Comparison of ENCODE assay signal across 1 cellular context in the genomic region with DNA sequence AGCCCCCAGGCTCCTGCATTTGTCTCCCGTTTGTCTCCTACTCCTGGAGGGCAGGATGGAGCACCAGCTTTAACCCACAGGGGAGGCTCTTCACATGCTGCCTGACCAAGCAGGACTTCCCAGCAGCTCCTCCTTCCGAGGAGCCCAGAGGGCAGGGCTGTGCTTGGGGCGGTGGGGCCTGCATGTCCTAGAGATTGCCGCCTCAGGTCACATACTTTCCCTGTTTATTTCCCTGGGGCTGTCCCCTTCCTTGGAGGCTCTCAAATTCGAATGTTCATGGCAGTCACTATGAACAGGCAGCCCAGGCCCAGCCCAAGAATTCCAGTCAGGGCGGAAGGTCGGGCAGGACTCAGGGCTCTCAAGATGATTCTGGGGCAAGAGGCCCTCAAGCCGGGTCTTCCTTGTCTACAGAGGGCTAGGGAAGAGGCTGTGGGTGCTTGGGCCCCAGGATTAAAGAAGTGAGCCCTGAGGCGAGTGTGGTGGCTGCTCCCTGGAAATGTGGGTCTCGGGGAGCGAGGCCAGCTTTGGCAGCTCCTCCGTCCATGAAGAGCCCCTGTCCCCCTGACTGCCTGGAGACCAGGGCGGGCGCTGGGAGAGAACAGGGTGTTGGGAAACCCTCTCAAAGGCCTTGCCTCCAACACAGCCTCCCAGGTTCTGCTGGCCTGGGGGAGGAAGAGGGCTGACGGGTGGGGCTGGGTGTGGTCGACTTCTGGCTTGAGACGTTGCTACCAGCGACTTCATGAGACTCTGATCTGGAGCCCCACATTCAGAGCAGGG.
TF ChIP-seq lines count a peak whose summit lies in the region.

No MANE protein-coding gene starts in this region.

TF ChIP-seq in K562, 482 proteins besides CTCF, POLR2A, EP300 and RAD21 (continued from another document):
- TF ChIP-seq, protein P1, sequence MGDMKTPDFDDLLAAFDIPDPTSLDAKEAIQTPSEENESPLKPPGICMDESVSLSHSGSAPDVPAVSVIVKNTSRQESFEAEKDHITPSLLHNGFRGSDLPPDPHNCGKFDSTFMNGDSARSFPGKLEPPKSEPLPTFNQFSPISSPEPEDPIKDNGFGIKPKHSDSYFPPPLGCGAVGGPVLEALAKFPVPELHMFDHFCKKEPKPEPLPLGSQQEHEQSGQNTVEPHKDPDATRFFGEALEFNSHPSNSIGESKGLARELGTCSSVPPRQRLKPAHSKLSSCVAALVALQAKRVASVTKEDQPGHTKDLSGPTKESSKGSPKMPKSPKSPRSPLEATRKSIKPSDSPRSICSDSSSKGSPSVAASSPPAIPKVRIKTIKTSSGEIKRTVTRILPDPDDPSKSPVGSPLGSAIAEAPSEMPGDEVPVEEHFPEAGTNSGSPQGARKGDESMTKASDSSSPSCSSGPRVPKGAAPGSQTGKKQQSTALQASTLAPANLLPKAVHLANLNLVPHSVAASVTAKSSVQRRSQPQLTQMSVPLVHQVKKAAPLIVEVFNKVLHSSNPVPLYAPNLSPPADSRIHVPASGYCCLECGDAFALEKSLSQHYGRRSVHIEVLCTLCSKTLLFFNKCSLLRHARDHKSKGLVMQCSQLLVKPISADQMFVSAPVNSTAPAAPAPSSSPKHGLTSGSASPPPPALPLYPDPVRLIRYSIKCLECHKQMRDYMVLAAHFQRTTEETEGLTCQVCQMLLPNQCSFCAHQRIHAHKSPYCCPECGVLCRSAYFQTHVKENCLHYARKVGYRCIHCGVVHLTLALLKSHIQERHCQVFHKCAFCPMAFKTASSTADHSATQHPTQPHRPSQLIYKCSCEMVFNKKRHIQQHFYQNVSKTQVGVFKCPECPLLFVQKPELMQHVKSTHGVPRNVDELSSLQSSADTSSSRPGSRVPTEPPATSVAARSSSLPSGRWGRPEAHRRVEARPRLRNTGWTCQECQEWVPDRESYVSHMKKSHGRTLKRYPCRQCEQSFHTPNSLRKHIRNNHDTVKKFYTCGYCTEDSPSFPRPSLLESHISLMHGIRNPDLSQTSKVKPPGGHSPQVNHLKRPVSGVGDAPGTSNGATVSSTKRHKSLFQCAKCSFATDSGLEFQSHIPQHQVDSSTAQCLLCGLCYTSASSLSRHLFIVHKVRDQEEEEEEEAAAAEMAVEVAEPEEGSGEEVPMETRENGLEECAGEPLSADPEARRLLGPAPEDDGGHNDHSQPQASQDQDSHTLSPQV (IDR thresholded peaks at IDR 0.05): peak; percentile 59; the same call in 1 of the 2 replicates
- TF ChIP-seq YY1 (IDR thresholded peaks at IDR 0.05; ENCODE audit: borderline replicate concordance in 1 of 3, control insufficient read depth in 1 of 3, extremely low read depth in 1 of 3, insufficient read depth in 3 of 3, insufficient read length in 1 of 3, insufficient replicate concordance in 2 of 3, low read depth in 1 of 3, low read length in 2 of 3) (peak in 1 of 3 experiments; percentile 45), ZBTB7A (IDR thresholded peaks at IDR 0.05; ENCODE audit: borderline replicate concordance, control insufficient read depth, low read depth, low read length) (peak; percentile 69; the same call in 1 of the 2 replicates), ZNF584 (CRISPR knock-in tag; IDR thresholded peaks at IDR 0.05; ENCODE audit: low read depth) (peak; percentile 41; the same call in 1 of the 2 replicates), SPI1 (IDR thresholded peaks at IDR 0.05; ENCODE audit: borderline replicate concordance, low read depth, low read length) (peak; percentile 41; the same call in 1 of the 2 replicates), FUS (optimal IDR thresholded peaks at IDR 0.05; ENCODE audit: low read depth, low read length) (no peak), L3MBTL2 (IDR thresholded peaks at IDR 0.05) (0 out of 2 replicates have a peak, but pooled peaks have one; percentile 9), TRIM24 (IDR thresholded peaks at IDR 0.05) (peak in 1 of 2 experiments; percentile 23; a peak in 1 of 4 replicates), CEBPB (tag; IDR thresholded peaks at IDR 0.05) (peak; percentile 68), LEF1 (IDR thresholded peaks at IDR 0.05) (0 out of 2 replicates have a peak, but pooled peaks have one; percentile 22), ZNF766 (CRISPR knock-in tag; conservative IDR thresholded peaks at IDR 0.05) (0 out of 2 replicates have a peak, but pooled peaks have one; percentile 39), ZNF561 (CRISPR knock-in tag; conservative IDR thresholded peaks at IDR 0.05) (no peak), MAZ (CRISPR knock-in tag; conservative IDR thresholded peaks at IDR 0.05 in 1 of 2, IDR thresholded peaks at IDR 0.05 in 1 of 2) (0 out of 4 replicates have a peak, but pooled peaks of 1 of the 2 experiments have one; percentile 8), KLF1 (tag; IDR thresholded peaks at IDR 0.05) (peak; percentile 89), RNF2 (IDR thresholded peaks at IDR 0.05) (no peak), CREM (IDR thresholded peaks at IDR 0.05; ENCODE audit: low read depth) (0 out of 2 replicates have a peak, but pooled peaks have one; percentile 18), POLR2G (IDR thresholded peaks at IDR 0.05; ENCODE audit: low read depth, low read length) (peak; percentile 54), RBFOX2 (IDR thresholded peaks at IDR 0.05; ENCODE audit: low read depth, low read length) (peak; percentile 53; the same call in 1 of the 2 replicates), PHF8 (IDR thresholded peaks at IDR 0.05; ENCODE audit: borderline replicate concordance, low read length) (peak; percentile 16; the same call in 1 of the 2 replicates), CBX8 (IDR thresholded peaks at IDR 0.05; ENCODE audit: borderline replicate concordance, extremely low read depth, low read depth, low read length, poor library complexity, severe bottlenecking) (no peak), TBP (optimal IDR thresholded peaks at IDR 0.05; ENCODE audit: low read depth, low read length) (peak; percentile 50)
- TF ChIP-seq, protein P2, sequence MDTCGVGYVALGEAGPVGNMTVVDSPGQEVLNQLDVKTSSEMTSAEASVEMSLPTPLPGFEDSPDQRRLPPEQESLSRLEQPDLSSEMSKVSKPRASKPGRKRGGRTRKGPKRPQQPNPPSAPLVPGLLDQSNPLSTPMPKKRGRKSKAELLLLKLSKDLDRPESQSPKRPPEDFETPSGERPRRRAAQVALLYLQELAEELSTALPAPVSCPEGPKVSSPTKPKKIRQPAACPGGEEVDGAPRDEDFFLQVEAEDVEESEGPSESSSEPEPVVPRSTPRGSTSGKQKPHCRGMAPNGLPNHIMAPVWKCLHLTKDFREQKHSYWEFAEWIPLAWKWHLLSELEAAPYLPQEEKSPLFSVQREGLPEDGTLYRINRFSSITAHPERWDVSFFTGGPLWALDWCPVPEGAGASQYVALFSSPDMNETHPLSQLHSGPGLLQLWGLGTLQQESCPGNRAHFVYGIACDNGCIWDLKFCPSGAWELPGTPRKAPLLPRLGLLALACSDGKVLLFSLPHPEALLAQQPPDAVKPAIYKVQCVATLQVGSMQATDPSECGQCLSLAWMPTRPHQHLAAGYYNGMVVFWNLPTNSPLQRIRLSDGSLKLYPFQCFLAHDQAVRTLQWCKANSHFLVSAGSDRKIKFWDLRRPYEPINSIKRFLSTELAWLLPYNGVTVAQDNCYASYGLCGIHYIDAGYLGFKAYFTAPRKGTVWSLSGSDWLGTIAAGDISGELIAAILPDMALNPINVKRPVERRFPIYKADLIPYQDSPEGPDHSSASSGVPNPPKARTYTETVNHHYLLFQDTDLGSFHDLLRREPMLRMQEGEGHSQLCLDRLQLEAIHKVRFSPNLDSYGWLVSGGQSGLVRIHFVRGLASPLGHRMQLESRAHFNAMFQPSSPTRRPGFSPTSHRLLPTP (IDR thresholded peaks at IDR 0.05; ENCODE audit: borderline replicate concordance, extremely low read depth, insufficient read length): no peak
- TF ChIP-seq, protein P3, sequence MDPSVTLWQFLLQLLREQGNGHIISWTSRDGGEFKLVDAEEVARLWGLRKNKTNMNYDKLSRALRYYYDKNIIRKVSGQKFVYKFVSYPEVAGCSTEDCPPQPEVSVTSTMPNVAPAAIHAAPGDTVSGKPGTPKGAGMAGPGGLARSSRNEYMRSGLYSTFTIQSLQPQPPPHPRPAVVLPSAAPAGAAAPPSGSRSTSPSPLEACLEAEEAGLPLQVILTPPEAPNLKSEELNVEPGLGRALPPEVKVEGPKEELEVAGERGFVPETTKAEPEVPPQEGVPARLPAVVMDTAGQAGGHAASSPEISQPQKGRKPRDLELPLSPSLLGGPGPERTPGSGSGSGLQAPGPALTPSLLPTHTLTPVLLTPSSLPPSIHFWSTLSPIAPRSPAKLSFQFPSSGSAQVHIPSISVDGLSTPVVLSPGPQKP (CRISPR knock-in tag; IDR thresholded peaks at IDR 0.05): no peak
